Comparison of ENCODE assay signal across 25 cellular contexts in the genomic region with DNA sequence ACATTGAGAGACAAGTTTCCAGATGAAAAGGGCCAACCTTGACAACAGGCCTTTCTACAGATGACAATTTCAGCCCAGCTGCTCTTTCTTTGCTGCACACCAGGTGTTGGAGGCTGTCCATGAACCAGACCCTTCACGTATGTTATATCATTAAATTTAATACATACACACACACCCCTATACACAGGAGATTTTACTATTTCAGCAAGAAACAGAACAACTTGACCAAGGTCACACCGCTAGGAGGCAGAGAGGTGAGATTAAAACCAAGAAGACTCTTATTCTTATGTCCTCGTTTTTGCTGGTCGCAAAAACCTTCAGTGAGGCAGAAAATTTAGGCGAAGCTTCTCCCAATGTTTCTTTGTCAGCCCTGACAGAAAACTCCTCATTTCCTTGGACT.
"Had no signal": no experiment of that assay in that cellular context is flagged by ENCODE, and none has a peak within 500 bp of the region (broad histone marks: within the 10 kb centered on the region; RNA-seq: fewer than 3 reads in every experiment).

No MANE protein-coding gene starts in this region.

- DNase-seq: stimulated activated CD4-positive, alpha-beta T cell treated with anti-CD3 and anti-CD28 coated beads, Interleukin-2, amount 100 ng/mL, for 48 hours; stimulated activated CD4-positive, alpha-beta T cell treated with anti-CD3 and anti-CD28 coated beads, Interleukin-4, amount 100 ng/mL, for 1 hour; stimulated activated CD4-positive, alpha-beta T cell treated with anti-CD3 and anti-CD28 coated beads, Interleukin-4, amount 100 ng/mL, for 24 hours; stimulated activated CD4-positive, alpha-beta T cell treated with anti-CD3 and anti-CD28 coated beads, Interleukin-4, amount 100 ng/mL, for 4 hours; stimulated activated CD8-positive, alpha-beta memory T cell treated with anti-CD3 and anti-CD28 coated beads, Interleukin-4, amount 100 ng/mL, for 48 hours; stimulated activated naive B cell treated with anti-CD40 and anti-IgM and Interleukin-4, amounts not matched to agents 10 μg/mL and 1 μg/mL and 100 μg/mL, for 72 hours; stimulated activated naive CD4-positive, alpha-beta T cell; stimulated activated naive CD4-positive, alpha-beta T cell treated with Interleukin-2 at 50 U/mL for 16 hours; stimulated activated naive CD8-positive, alpha-beta T cell treated with anti-CD3 and anti-CD28 coated beads, Interleukin-15, amount 100 ng/mL, for 72 hours; stimulated activated naive CD8-positive, alpha-beta T cell treated with anti-CD3 and anti-CD28 coated beads, Interleukin-15, Interleukin-2, amounts not matched to agents 100 U/mL and 50 U/mL, for 24 hours; stomach; substantia nigra; testis; thyroid gland; tibial artery; transverse colon; trophoblast cell; upper lobe of left lung; upper lobe of right lung; uterus had no signal

- H3K27ac ChIP-seq: stomach, suprapubic skin, testis, thoracic aorta, thyroid gland, tibial artery, tibial nerve, transverse colon, upper lobe of left lung, upper lobe of right lung, uterus, vagina had no signal

- H3K4me3 ChIP-seq: stomach, suprapubic skin, testis, thoracic aorta, thyroid gland, tibial artery, tibial nerve, transverse colon, upper lobe of left lung, upper lobe of right lung, uterus, vagina had no signal

- FAIRE-seq: urothelium cell line had no signal

- H3K9me3 ChIP-seq: stomach, suprapubic skin, testis, thoracic aorta, thyroid gland, tibial artery, tibial nerve, transverse colon, upper lobe of left lung, upper lobe of right lung, uterus, vagina had no signal

- H3K27me3 ChIP-seq: stomach, suprapubic skin, testis, thyroid gland, tibial artery, tibial nerve, transverse colon, upper lobe of left lung, upper lobe of right lung, uterus, vagina had no signal

- H3K4me1 ChIP-seq: stomach, suprapubic skin, testis, thyroid gland, tibial artery, tibial nerve, transverse colon, upper lobe of left lung, upper lobe of right lung, uterus, vagina had no signal

- H3K36me3 ChIP-seq: stomach, suprapubic skin, thoracic aorta, thyroid gland, tibial artery, tibial nerve, transverse colon, upper lobe of left lung, upper lobe of right lung, uterus, vagina had no signal
